In the genomic region with DNA sequence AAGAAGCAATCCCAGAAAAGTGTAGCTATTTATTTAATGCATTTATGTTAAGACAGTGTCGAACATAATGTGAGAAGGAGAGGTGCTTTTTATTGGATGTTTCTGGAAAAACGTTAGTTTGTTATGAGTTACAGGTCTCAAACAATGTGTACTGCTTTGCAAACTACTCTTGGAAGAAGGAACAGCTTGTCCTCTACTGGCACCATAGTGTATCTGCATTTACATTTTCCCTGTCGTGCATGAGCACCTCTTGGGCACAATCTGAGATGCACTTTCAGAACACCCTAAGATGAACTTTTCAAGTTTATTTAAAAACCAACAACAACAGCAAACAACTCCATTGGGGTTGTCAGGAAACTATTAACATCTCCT, we compare ENCODE assay signal across 8 cellular contexts. TPM values are rescaled to one million over a fixed set of nuclear protein-coding genes. Genes with fewer than 3 reads are reported as not detected.
DNase-seq lines count a peak whose midpoint lies in the region; ATAC-seq and TF ChIP-seq lines count a peak whose summit lies in the region.

No MANE protein-coding gene starts in this region.

- H3K27me3 ChIP-seq in neural cell (ENCODE audit: insufficient read depth, low read depth, low read length): no peaks in the 10 kb centered on the region
- no peaks in the 10 kb centered on the region for H3K27me3 ChIP-seq in SJCRH30

- no peaks in the 10 kb centered on the region for H3K9me2 ChIP-seq in neural cell (ENCODE audit: insufficient read depth, low read length)

- H3K4me3 ChIP-seq in neural cell (ENCODE audit: low read length) (no peak overlapping the region), SJCRH30 (no peak overlapping the region)

- no peak overlapping the region for H2AFZ ChIP-seq in neural cell (ENCODE audit: low read depth, low read length)

- H3K36me3 Mint-ChIP-seq in activated naive CD4-positive, alpha-beta T cell treated with anti-CD3 and anti-CD28 coated beads, Interleukin-2, amount 50 U/mL, for 72 hours: no peaks in the 10 kb centered on the region

- no peak overlapping the region for H3K27ac Mint-ChIP-seq in activated naive CD4-positive, alpha-beta T cell treated with anti-CD3 and anti-CD28 coated beads, Interleukin-2, amount 50 U/mL, for 72 hours

- no peaks in the 10 kb centered on the region for H3K4me1 ChIP-seq in SJCRH30

- no peaks in the 10 kb centered on the region for H3K79me2 ChIP-seq in neural cell (replicated peaks; ENCODE audit: insufficient read depth, low read length)

- TF ChIP-seq EP300 in neural cell (conservative IDR thresholded peaks at IDR 0.05; ENCODE audit: poor library complexity, severe bottlenecking): no peak

- peaks cover 3% of the 10 kb centered on the region for H3K36me3 ChIP-seq in neural cell (ENCODE audit: insufficient read depth, low read length)
- no peaks in the 10 kb centered on the region; the same call in none of the 2 replicates for H3K36me3 ChIP-seq in SJCRH30

- H4K20me1 ChIP-seq in neural cell (ENCODE audit: insufficient read depth): no peaks in the 10 kb centered on the region

- no peak for ATAC-seq in GM19328 (IDR thresholded peaks at IDR 0.05; ENCODE audit: unreplicated experiment)
- no peak for ATAC-seq in GM18858 (IDR thresholded peaks at IDR 0.05; ENCODE audit: unreplicated experiment)
- ATAC-seq in activated naive CD4-positive, alpha-beta T cell treated with anti-CD3 and anti-CD28 coated beads, Interleukin-2, amount 50 U/mL, for 72 hours: no peak

- H3K27ac ChIP-seq in neural cell (ENCODE audit: low read length) (no peak overlapping the region), SJCRH30 (no peak overlapping the region)

- no peak overlapping the region for H3K9ac ChIP-seq in neural cell (ENCODE audit: low read length)

- no peaks in the 10 kb centered on the region for H3K9me3 Mint-ChIP-seq in activated naive CD4-positive, alpha-beta T cell treated with anti-CD3 and anti-CD28 coated beads, Interleukin-2, amount 50 U/mL, for 72 hours

- H3K9me3 ChIP-seq in neural cell (ENCODE audit: low read length) (no peaks in the 10 kb centered on the region), SJCRH30 (replicated peaks) (no peaks in the 10 kb centered on the region)

- peak; percentile 30 for TF ChIP-seq RAD21 in neural cell (conservative IDR thresholded peaks at IDR 0.05)

- peak; percentile 53 for DNase-seq in EH (ENCODE audit: low read depth)
- DNase-seq in LHCN-M2 (ENCODE audit: low read depth): peak; percentile 51
- peak; percentile 48 for DNase-seq in cerebellar cortex (ENCODE audit: low spot score)
- DNase-seq in activated naive CD4-positive, alpha-beta T cell treated with anti-CD3 and anti-CD28 coated beads, Interleukin-2, amount 50 U/mL, for 72 hours (ENCODE audit: low spot score in 2 of 2): no peak
- DNase-seq in SJCRH30: no peak

- H3K4me2 ChIP-seq in neural cell (ENCODE audit: low read length): no peak overlapping the region

- no peaks in the 10 kb centered on the region for H3F3A ChIP-seq in neural cell (ENCODE audit: insufficient read depth, low read length, poor library complexity, severe bottlenecking)

- peak; percentile 33 for TF ChIP-seq CTCF in neural cell (IDR thresholded peaks at IDR 0.05; ENCODE audit: poor library complexity, severe bottlenecking)

TF ChIP-seq in neural cell, 6 proteins besides CTCF, POLR2A, EP300 and RAD21:
- TF ChIP-seq POLR2AphosphoS5 (IDR thresholded peaks at IDR 0.05): no peak
- TF ChIP-seq SMC3 (conservative IDR thresholded peaks at IDR 0.05; ENCODE audit: poor library complexity): peak; percentile 33
TF ChIP-seq in neural cell: peak in this region for 1.

RNA-seq across cellular contexts. Expression of a gene that starts 22.8 kb away (rescaled TPM):
- total RNA-seq in LHCN-M2 (2014; rRNA removed): 4.4 and 7.2 TPM in 2 replicates
- 11.5 TPM for polyA plus RNA-seq in LHCN-M2 (2012)
- polyA plus RNA-seq in neural cell: 12.1 and 14.7 TPM in 2 replicates
- 22.9 and 23.6 TPM in 2 replicates for polyA minus RNA-seq in neural cell
- 1 to 10 TPM; 4.4 to 5.6 TPM for total RNA-seq in activated naive CD4-positive, alpha-beta T cell treated with anti-CD3 and anti-CD28 coated beads, Interleukin-2, amount 50 U/mL, for 72 hours
- total RNA-seq in SJCRH30 (2014; rRNA removed; shearing (Covaris generic)): 6.5 and 7.1 TPM in 2 replicates

RNA-seq across cellular contexts. Expression of a gene that starts 35.5 kb away (rescaled TPM):
- 1.0 and 1.4 TPM in 2 replicates for total RNA-seq in LHCN-M2 (2014; rRNA removed)
- 0.49 TPM for polyA plus RNA-seq in LHCN-M2 (2012)
- polyA plus RNA-seq in neural cell: 0.99 and 2.4 TPM in 2 replicates
- 4.4 and 5.3 TPM in 2 replicates for polyA minus RNA-seq in neural cell
- total RNA-seq in activated naive CD4-positive, alpha-beta T cell treated with anti-CD3 and anti-CD28 coated beads, Interleukin-2, amount 50 U/mL, for 72 hours: 1 to 10 TPM; 1.6 to 4.7 TPM
- total RNA-seq in SJCRH30 (2014; rRNA removed; shearing (Covaris generic)): 4.2 and 4.3 TPM in 2 replicates

Comparison
In these comparisons a context has a peak if more than half of its experiments do, and no peak if none do; other contexts are left out.
1. DNase-seq: peak in EH (single experiment), LHCN-M2 (single experiment) and cerebellar cortex (single experiment); none in activated naive CD4-positive, alpha-beta T cell treated with anti-CD3 and anti-CD28 coated beads, Interleukin-2, amount 50 U/mL, for 72 hours (0 of 2) and SJCRH30 (0 of 2).